ENCODE assay signal across 22 cellular contexts in genomic region chr7:38129579-38129978, GRCh38.
"Had no signal": no experiment of that assay in that cellular context is flagged by ENCODE, and none has a peak within 500 bp of the region (broad histone marks: within the 10 kb centered on the region; RNA-seq: fewer than 3 reads in every experiment).

No MANE protein-coding gene starts in this region.

- H3K79me2 ChIP-seq: hepatocyte had no signal

- ATAC-seq: foreskin keratinocyte; gastroesophageal sphincter; heart left ventricle; left colon; left ventricle myocardium superior; lower lobe of right lung; naive thymus-derived CD4-positive, alpha-beta T cell; natural killer cell had no signal

- H3K4me3 ChIP-seq: coronary artery, dorsolateral prefrontal cortex, esophagus muscularis mucosa, gastroesophageal sphincter, heart left ventricle, hepatocyte, lower lobe of right lung had no signal

- H3K36me3 Mint-ChIP-seq: immature natural killer cell; naive thymus-derived CD4-positive, alpha-beta T cell; natural killer cell had no signal

- H3K4me1 ChIP-seq: esophagus muscularis mucosa, foreskin keratinocyte, gastroesophageal sphincter, heart left ventricle, lower lobe of right lung had no signal

- H3K27me3 ChIP-seq: dorsolateral prefrontal cortex, esophagus muscularis mucosa, foreskin keratinocyte, gastroesophageal sphincter, heart left ventricle, hepatocyte had no signal

- H2AFZ ChIP-seq: hepatocyte had no signal

- H3K4me3 Mint-ChIP-seq: immature natural killer cell; naive thymus-derived CD4-positive, alpha-beta T cell; natural killer cell had no signal

- H3K27ac ChIP-seq: coronary artery, dorsolateral prefrontal cortex, esophagus muscularis mucosa, foreskin keratinocyte, gastroesophageal sphincter, heart left ventricle, hepatocyte, lower lobe of right lung had no signal

- H3K4me2 ChIP-seq: hepatocyte had no signal

- H3K9me3 ChIP-seq: esophagus muscularis mucosa, gastroesophageal sphincter, heart left ventricle, lower lobe of right lung had no signal

- H3K27ac Mint-ChIP-seq: immature natural killer cell, natural killer cell had no signal

- H3K9me3 Mint-ChIP-seq: naive thymus-derived CD4-positive, alpha-beta T cell had no signal

- DNase-seq: dermis blood vessel endothelial cell; dorsolateral prefrontal cortex; effector CD4-positive, alpha-beta T cell; effector memory CD4-positive, alpha-beta T cell; foreskin keratinocyte; heart left ventricle; hypothalamus; immature natural killer cell; islet precursor cell; kidney; kidney glomerular epithelial cell; left colon; left ventricle myocardium superior; lower lobe of right lung; mesenchymal stem cell; midbrain; naive thymus-derived CD4-positive, alpha-beta T cell; natural killer cell had no signal

- H3K36me3 ChIP-seq: esophagus muscularis mucosa, gastroesophageal sphincter, heart left ventricle, lower lobe of right lung had no signal

- H3K4me1 Mint-ChIP-seq: immature natural killer cell, natural killer cell had no signal
